ENCODE assay signal across 11 cellular contexts in the genomic region with DNA sequence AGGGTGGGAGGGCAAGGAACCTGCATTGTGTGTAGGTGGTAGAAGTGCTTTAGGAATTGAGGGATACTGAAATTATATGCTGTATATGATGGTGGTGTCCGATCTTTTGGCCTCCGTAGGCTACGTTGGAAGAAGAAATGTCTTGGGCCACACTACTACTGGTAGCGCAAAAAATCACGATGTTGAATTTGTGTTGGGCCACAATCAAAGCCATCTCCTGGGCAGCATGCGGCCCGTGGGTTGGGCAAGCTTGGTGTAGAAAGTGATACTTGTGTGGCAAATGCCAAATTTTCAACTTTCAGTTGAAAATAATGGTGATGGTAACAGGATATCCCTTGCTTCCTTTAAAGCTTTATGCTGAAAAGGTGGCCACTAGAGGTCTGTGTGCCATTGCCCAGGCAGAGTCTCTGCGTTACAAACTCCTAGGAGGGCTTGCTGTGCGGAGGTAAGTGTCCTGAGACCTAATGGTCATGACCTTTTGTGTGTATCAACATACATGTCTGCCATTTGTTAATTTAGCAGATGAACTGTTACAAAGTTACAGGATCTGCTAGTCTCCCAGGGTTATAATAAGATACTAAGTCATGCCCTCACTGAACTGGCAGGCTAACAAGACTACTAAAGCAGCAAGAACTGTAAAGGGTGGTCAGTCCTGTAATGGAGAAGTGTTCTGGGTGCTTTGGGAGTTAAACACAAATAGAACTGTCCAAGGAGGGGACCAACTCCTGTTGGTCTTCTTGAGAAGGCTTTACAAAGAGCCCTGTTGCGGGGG. TPM values are rescaled to one million over a fixed set of nuclear protein-coding genes. Genes with fewer than 3 reads are reported as not detected.
DNase-seq lines count a peak whose midpoint lies in the region; ATAC-seq, FAIRE-seq and TF ChIP-seq lines count a peak whose summit lies in the region.
"Had no signal": no experiment of that assay in that cellular context is flagged by ENCODE, and none has a peak within 500 bp of the region (broad histone marks: within the 10 kb centered on the region; RNA-seq: fewer than 3 reads in every experiment).

No MANE protein-coding gene starts in this region.

- H3K4me3 ChIP-seq in endothelial cell of umbilical vein (replicated peaks in 1 of 3; ENCODE audit: insufficient read depth in 1 of 3, low read depth in 1 of 3, low read length in 3 of 3) (peak overlapping the region in 1 of 3 experiments; percentile 80), retinal pigment epithelial cell (ENCODE audit: low read length) (peak overlapping the region; percentile 100)

- no peak for DNase-seq in activated CD4-positive, alpha-beta T cell treated with anti-CD3 and anti-CD28 coated beads, Interleukin-2, amount 10 ng/mL, durations not matched to agents 24 days and 14 days
- no peak for DNase-seq in activated CD4-positive, alpha-beta T cell treated with anti-CD3 and anti-CD28 coated beads, Interleukin-2, amount 50 U/mL, for 48 hours
- DNase-seq in endothelial cell of umbilical vein (ENCODE audit: low read depth, low spot score) (no peak), retinal pigment epithelial cell (ENCODE audit: low read depth) (no peak)
- DNase-seq: NCI-H2029; pancreas; stimulated activated naive CD4-positive, alpha-beta T cell had no signal

- BruUV-seq in endothelial cell of umbilical vein (replicated peaks; lab: Mats Ljungman, UMichigan) = no TSS peak

- CTCF ChIA-PET in endothelial cell of umbilical vein (lab: Charles Lee) = interaction anchor here (2.1 kb wide), 1 partner anchor 14 kb away, joined by 8 read pairs; no protein-coding TSS in a partner anchor

- H3K36me3 ChIP-seq in endothelial cell of umbilical vein (ENCODE audit: control insufficient read depth in 2 of 2, extremely low read depth in 1 of 2, insufficient read depth in 2 of 2, low read length in 2 of 2) = peaks cover 36 to 44% of the 10 kb centered on the region in 2 experiments

- H3K4me1 Mint-ChIP-seq in activated CD4-positive, alpha-beta T cell treated with anti-CD3 and anti-CD28 coated beads, Interleukin-2, amount 10 ng/mL, durations not matched to agents 24 days and 14 days = peaks cover 47% of the 10 kb centered on the region

- H3K27ac Mint-ChIP-seq in activated CD4-positive, alpha-beta T cell treated with anti-CD3 and anti-CD28 coated beads, Interleukin-2, amount 10 ng/mL, durations not matched to agents 24 days and 14 days = peak overlapping the region; percentile 99

- peaks cover 9% of the 10 kb centered on the region for H4K20me1 ChIP-seq in endothelial cell of umbilical vein (replicated peaks; ENCODE audit: control insufficient read depth, extremely low read depth, insufficient read depth, low read length)

- peaks cover 74% of the 10 kb centered on the region for H3K79me2 ChIP-seq in endothelial cell of umbilical vein (ENCODE audit: control insufficient read depth, insufficient read depth, low read length)

- H3K4me2 ChIP-seq in endothelial cell of umbilical vein (ENCODE audit: insufficient read depth, low read length) = peak overlapping the region; percentile 74

- ATAC-seq in HG02588 (IDR thresholded peaks at IDR 0.05; ENCODE audit: unreplicated experiment) (no peak), GM19467 (IDR thresholded peaks at IDR 0.05; ENCODE audit: unreplicated experiment) (no peak), GM21526 (IDR thresholded peaks at IDR 0.05; ENCODE audit: low FRiP score, unreplicated experiment) (no peak)
- ATAC-seq: pancreas had no signal

- no peaks in the 10 kb centered on the region for H3K9me1 ChIP-seq in endothelial cell of umbilical vein (replicated peaks; ENCODE audit: control insufficient read depth, extremely low read depth, insufficient read depth, low read length)

- peak overlapping the region; percentile 13 for H3K27ac ChIP-seq in endothelial cell of umbilical vein (ENCODE audit: insufficient read depth, low read depth, low read length)
- H3K27ac ChIP-seq: pancreas had no signal

- dilution Hi-C loops in endothelial cell of umbilical vein (cut with MboI; ENCODE audit: extremely low pct_ligation_motif_present, low sequenced_read_pairs) = no loop called here

- peaks cover 75% of the 10 kb centered on the region for H3K36me3 Mint-ChIP-seq in activated CD4-positive, alpha-beta T cell treated with anti-CD3 and anti-CD28 coated beads, Interleukin-2, amount 10 ng/mL, durations not matched to agents 24 days and 14 days (ENCODE audit: low read depth)

- H3K9me3 ChIP-seq in endothelial cell of umbilical vein (replicated peaks; ENCODE audit: control insufficient read depth, insufficient read depth, low read length) = no peaks in the 10 kb centered on the region
- H3K9me3 ChIP-seq: pancreas had no signal

- peaks cover 62% of the 10 kb centered on the region for H3K4me1 ChIP-seq in endothelial cell of umbilical vein (ENCODE audit: control insufficient read depth, extremely low read depth, insufficient read depth, low read length)

- TF ChIP-seq POLR2A in endothelial cell of umbilical vein (IDR thresholded peaks at IDR 0.05; ENCODE audit: low read depth, low read length) = no peak

- H2AFZ ChIP-seq in endothelial cell of umbilical vein (ENCODE audit: low read depth, low read length) = no peak overlapping the region

- H3K9ac ChIP-seq in endothelial cell of umbilical vein (replicated peaks; ENCODE audit: extremely low read depth, insufficient read depth, low read length) = peak overlapping the region; percentile 19

- TF ChIP-seq CTCF in endothelial cell of umbilical vein (IDR thresholded peaks at IDR 0.05; ENCODE audit: extremely low read depth in 1 of 2, insufficient read depth in 1 of 2, low read depth in 1 of 2, low read length in 2 of 2) (peak in 1 of 2 donors; percentile 4), retinal pigment epithelial cell (conservative IDR thresholded peaks at IDR 0.05; ENCODE audit: low read depth, low read length) (no peak)

- POLR2A ChIA-PET in endothelial cell of umbilical vein (lab: Charles Lee) = no interaction called here

- no peaks in the 10 kb centered on the region for H3K9me3 Mint-ChIP-seq in activated CD4-positive, alpha-beta T cell treated with anti-CD3 and anti-CD28 coated beads, Interleukin-2, amount 10 ng/mL, durations not matched to agents 24 days and 14 days

- no peaks in the 10 kb centered on the region for H3K27me3 Mint-ChIP-seq in activated CD4-positive, alpha-beta T cell treated with anti-CD3 and anti-CD28 coated beads, Interleukin-2, amount 10 ng/mL, durations not matched to agents 24 days and 14 days

- intact Hi-C loops in activated CD4-positive, alpha-beta T cell treated with anti-CD3 and anti-CD28 coated beads, Interleukin-2, amount 10 ng/mL, durations not matched to agents 24 days and 14 days (cut with micrococcal nuclease) = no loop called here
- intact Hi-C loops in endothelial cell of umbilical vein (cut with micrococcal nuclease) = no loop called here

- no peak for FAIRE-seq in endothelial cell of umbilical vein (lab: Jason Lieb, UNC)
- FAIRE-seq: pancreas had no signal

- no peaks in the 10 kb centered on the region for H3K27me3 ChIP-seq in endothelial cell of umbilical vein (ENCODE audit: control insufficient read depth in 2 of 2, insufficient read depth in 2 of 2, low read length in 2 of 2)
- H3K27me3 ChIP-seq: pancreas had no signal

- H3K4me3 Mint-ChIP-seq in activated CD4-positive, alpha-beta T cell treated with anti-CD3 and anti-CD28 coated beads, Interleukin-2, amount 10 ng/mL, durations not matched to agents 24 days and 14 days = peak overlapping the region; percentile 98

TF ChIP-seq in PFSK-1, 5 proteins besides CTCF, POLR2A, EP300 and RAD21 (continues in another document):
- TF ChIP-seq POLR2AphosphoS5 (IDR thresholded peaks at IDR 0.05; ENCODE audit: low read depth, low read length) = peak; percentile 26

TF ChIP-seq in endothelial cell of umbilical vein, 7 proteins besides CTCF, POLR2A, EP300 and RAD21 (continues in another document):
- TF ChIP-seq POLR2AphosphoS5 (IDR thresholded peaks at IDR 0.05; ENCODE audit: insufficient read depth, low read depth, low read length) = no peak

RNA-seq across cellular contexts. Expression of a gene that starts 2.9 kb away (rescaled TPM):
- total RNA-seq in activated CD4-positive, alpha-beta T cell treated with anti-CD3 and anti-CD28 coated beads, Interleukin-2, amount 10 ng/mL, durations not matched to agents 24 days and 14 days = 3,383 and 3,385 TPM in 2 replicates
- 3,306 TPM for polyA plus RNA-seq in PFSK-1 (2012; ENCODE audit: insufficient read length, low read depth)
- total RNA-seq in endothelial cell of umbilical vein = 2,836 and 2,973 TPM in 2 replicates
- polyA plus RNA-seq in endothelial cell of umbilical vein = 3,219 and 3,734 TPM in 2 replicates
- 3,159 and 3,916 TPM in 2 replicates for polyA plus RNA-seq in endothelial cell of umbilical vein (2011; cell fraction: cytosol; rRNA removed)
- 1,354 and 1,373 TPM in 2 replicates for polyA plus RNA-seq in endothelial cell of umbilical vein (2011; cell fraction: nucleus; rRNA removed)
- 4,332 and 4,658 TPM in 2 replicates for polyA plus RNA-seq in endothelial cell of umbilical vein (2012)
- 1,194 and 1,275 TPM in 2 replicates for polyA minus RNA-seq in endothelial cell of umbilical vein
- polyA minus RNA-seq in endothelial cell of umbilical vein (2011; cell fraction: cytosol; rRNA and poly(A)+ RNA removed) = 1,153 TPM
- polyA minus RNA-seq in endothelial cell of umbilical vein (2011; cell fraction: nucleus; rRNA and poly(A)+ RNA removed) = 141 and 185 TPM in 2 replicates

RNA-seq across cellular contexts. Expression of a gene that starts 30.8 kb away (rescaled TPM):
- 1.7 and 2.0 TPM in 2 replicates for total RNA-seq in activated CD4-positive, alpha-beta T cell treated with anti-CD3 and anti-CD28 coated beads, Interleukin-2, amount 10 ng/mL, durations not matched to agents 24 days and 14 days
- 0.77 TPM for polyA plus RNA-seq in PFSK-1 (2012; ENCODE audit: insufficient read length, low read depth)
- total RNA-seq in endothelial cell of umbilical vein = 0.97 and 1.2 TPM in 2 replicates
- polyA plus RNA-seq in endothelial cell of umbilical vein = 2.3 and 2.7 TPM in 2 replicates
- polyA plus RNA-seq in endothelial cell of umbilical vein (2011; cell fraction: cytosol; rRNA removed) = 1.0 and 1.7 TPM in 2 replicates
- polyA plus RNA-seq in endothelial cell of umbilical vein (2011; cell fraction: nucleus; rRNA removed) = 1.6 and 2.1 TPM in 2 replicates
- 0.52 and 1.1 TPM in 2 replicates for polyA plus RNA-seq in endothelial cell of umbilical vein (2012)
- 1.1 and 1.3 TPM in 2 replicates for polyA minus RNA-seq in endothelial cell of umbilical vein
- polyA minus RNA-seq in endothelial cell of umbilical vein (2011; cell fraction: cytosol; rRNA and poly(A)+ RNA removed) = 9.7 TPM
- polyA minus RNA-seq in endothelial cell of umbilical vein (2011; cell fraction: nucleus; rRNA and poly(A)+ RNA removed) = 0.38 and 1.7 TPM in 2 replicates

RNA-seq across cellular contexts. Expression of a gene that starts 50.7 kb away (rescaled TPM):
- total RNA-seq in activated CD4-positive, alpha-beta T cell treated with anti-CD3 and anti-CD28 coated beads, Interleukin-2, amount 10 ng/mL, durations not matched to agents 24 days and 14 days = 22.7 and 23.8 TPM in 2 replicates
- 34.0 TPM for polyA plus RNA-seq in PFSK-1 (2012; ENCODE audit: insufficient read length, low read depth)
- total RNA-seq in endothelial cell of umbilical vein = 63.9 and 83.7 TPM in 2 replicates
- 76.6 and 92.6 TPM in 2 replicates for polyA plus RNA-seq in endothelial cell of umbilical vein
- polyA plus RNA-seq in endothelial cell of umbilical vein (2011; cell fraction: cytosol; rRNA removed) = 95.5 and 102 TPM in 2 replicates
- polyA plus RNA-seq in endothelial cell of umbilical vein (2011; cell fraction: nucleus; rRNA removed) = 93.4 and 108 TPM in 2 replicates
- polyA plus RNA-seq in endothelial cell of umbilical vein (2012) = 41.0 and 44.6 TPM in 2 replicates
- 284 and 350 TPM in 2 replicates for polyA minus RNA-seq in endothelial cell of umbilical vein
- 16.3 TPM for polyA minus RNA-seq in endothelial cell of umbilical vein (2011; cell fraction: cytosol; rRNA and poly(A)+ RNA removed)
- 109 and 112 TPM in 2 replicates for polyA minus RNA-seq in endothelial cell of umbilical vein (2011; cell fraction: nucleus; rRNA and poly(A)+ RNA removed)
